In genomic region chr18:9417081-9417841, GRCh38 we compare ENCODE assay signal across 9 cellular contexts. TPM values are rescaled to one million over a fixed set of nuclear protein-coding genes. Genes with fewer than 3 reads are reported as not detected.
DNase-seq lines count a peak whose midpoint lies in the region; ATAC-seq and TF ChIP-seq lines count a peak whose summit lies in the region.
"Had no signal": no experiment of that assay in that cellular context is flagged by ENCODE, and none has a peak within 500 bp of the region (broad histone marks: within the 10 kb centered on the region; RNA-seq: fewer than 3 reads in every experiment).

No MANE protein-coding gene starts in this region.

- CTCF ChIA-PET in activated naive CD4-positive, alpha-beta T cell treated with anti-CD3 and anti-CD28 coated beads, Interleukin-2, amount 10 ng/mL, durations not matched to agents 7 days and 5 days (lab: Charles Lee) = interaction anchor here (0.7 kb wide), 1 partner anchor 979 kb away, joined by 3 read pairs; no protein-coding TSS in a partner anchor

- H3K36me3 Mint-ChIP-seq in activated naive CD4-positive, alpha-beta T cell treated with anti-CD3 and anti-CD28 coated beads, Interleukin-2, amount 10 ng/mL, durations not matched to agents 7 days and 5 days = no peaks in the 10 kb centered on the region
- H3K36me3 Mint-ChIP-seq: IgD-negative memory B cell had no signal

- no peaks in the 10 kb centered on the region for H3K27me3 ChIP-seq in breast epithelium
- no peaks in the 10 kb centered on the region for H3K27me3 ChIP-seq in tibial artery

- ATAC-seq in HG03025 (IDR thresholded peaks at IDR 0.05; ENCODE audit: low FRiP score, unreplicated experiment) = no peak
- ATAC-seq: activated CD8-positive, alpha-beta T cell treated with anti-CD3 and anti-CD28 coated beads for 36 hours had no signal

- H3K9me3 Mint-ChIP-seq in activated naive CD4-positive, alpha-beta T cell treated with anti-CD3 and anti-CD28 coated beads, Interleukin-2, amount 10 ng/mL, durations not matched to agents 7 days and 5 days = no peaks in the 10 kb centered on the region
- H3K9me3 Mint-ChIP-seq: activated CD8-positive, alpha-beta T cell treated with anti-CD3 and anti-CD28 coated beads for 36 hours; IgD-negative memory B cell had no signal

- H3K4me3 Mint-ChIP-seq in activated naive CD4-positive, alpha-beta T cell treated with anti-CD3 and anti-CD28 coated beads, Interleukin-2, amount 10 ng/mL, durations not matched to agents 7 days and 5 days = no peak overlapping the region
- H3K4me3 Mint-ChIP-seq: activated CD8-positive, alpha-beta T cell treated with anti-CD3 and anti-CD28 coated beads for 36 hours had no signal

- intact Hi-C loops in breast epithelium (cut with DNase I; ENCODE audit: low total_unique reads) = no loop called here
- intact Hi-C loops in tibial artery (cut with DNase I; ENCODE audit: low total_unique reads) = no loop called here

- H3K4me3 ChIP-seq in breast epithelium (peak overlapping the region in 2 of 3 donors; percentile 24 to 44), tibial artery (peak overlapping the region; percentile 23 to 27)

- H3K27ac ChIP-seq in breast epithelium (peak overlapping the region; percentile 12 to 70), tibial artery (peak overlapping the region; percentile 31 to 47)

- H3K9me3 ChIP-seq in breast epithelium = no peaks in the 10 kb centered on the region
- no peaks in the 10 kb centered on the region for H3K9me3 ChIP-seq in tibial artery

- no peaks in the 10 kb centered on the region for H3K4me1 Mint-ChIP-seq in activated naive CD4-positive, alpha-beta T cell treated with anti-CD3 and anti-CD28 coated beads, Interleukin-2, amount 10 ng/mL, durations not matched to agents 7 days and 5 days
- H3K4me1 Mint-ChIP-seq: IgD-negative memory B cell had no signal

- H3K36me3 ChIP-seq in breast epithelium (no peaks in the 10 kb centered on the region), tibial artery (no peaks in the 10 kb centered on the region)

- DNase-seq in NCI-H128 (lab: John Stamatoyannopoulos, UW; ENCODE audit: unreplicated experiment) (peak; percentile 22), breast epithelium (ENCODE audit: low spot score in 2 of 2) (no peak), left kidney (ENCODE audit: low read depth, low spot score) (peak; percentile 83), tibial artery (no peak)
- DNase-seq in activated CD4-positive, alpha-beta T cell treated with anti-CD3 and anti-CD28 coated beads, Interleukin-2, amount 50 U/mL, for 4 hours = no peak
- no peak for DNase-seq in activated naive CD4-positive, alpha-beta T cell treated with anti-CD3 and anti-CD28 coated beads, Interleukin-2, amount 10 ng/mL, durations not matched to agents 7 days and 5 days
- DNase-seq: activated CD8-positive, alpha-beta T cell treated with anti-CD3 and anti-CD28 coated beads for 36 hours had no signal

- no peak for TF ChIP-seq POLR2A in breast epithelium (IDR thresholded peaks at IDR 0.05)

- peaks cover 0 to 4% of the 10 kb centered on the region in 2 donors for H3K4me1 ChIP-seq in breast epithelium
- peaks cover 0 to 24% (median 9%) of the 10 kb centered on the region in 4 donors for H3K4me1 ChIP-seq in tibial artery

- no peak overlapping the region for H3K27ac Mint-ChIP-seq in activated naive CD4-positive, alpha-beta T cell treated with anti-CD3 and anti-CD28 coated beads, Interleukin-2, amount 10 ng/mL, durations not matched to agents 7 days and 5 days
- H3K27ac Mint-ChIP-seq: activated CD8-positive, alpha-beta T cell treated with anti-CD3 and anti-CD28 coated beads for 36 hours had no signal

- TF ChIP-seq CTCF in breast epithelium (IDR thresholded peaks at IDR 0.05) (no peak), tibial artery (IDR thresholded peaks at IDR 0.05) (no peak)

- H3K27me3 Mint-ChIP-seq in activated naive CD4-positive, alpha-beta T cell treated with anti-CD3 and anti-CD28 coated beads, Interleukin-2, amount 10 ng/mL, durations not matched to agents 7 days and 5 days = no peaks in the 10 kb centered on the region
- H3K27me3 Mint-ChIP-seq: activated CD8-positive, alpha-beta T cell treated with anti-CD3 and anti-CD28 coated beads for 36 hours; IgD-negative memory B cell had no signal

RNA-seq across cellular contexts. Expression of gene RALBP1, which starts 58.1 kb away (rescaled TPM):
- total RNA-seq in breast epithelium = 10 to 100 TPM; 67.2 to 91.2 (median 82.2) TPM

Comparison
In these comparisons a context has a peak if more than half of its experiments do, and no peak if none do; other contexts are left out.
1. DNase-seq: peak in NCI-H128 (single experiment) and left kidney (single experiment); none in breast epithelium (0 of 2), tibial artery (0 of 2), activated CD4-positive, alpha-beta T cell treated with anti-CD3 and anti-CD28 coated beads, Interleukin-2, amount 50 U/mL, for 4 hours (0 of 2) and activated naive CD4-positive, alpha-beta T cell treated with anti-CD3 and anti-CD28 coated beads, Interleukin-2, amount 10 ng/mL, durations not matched to agents 7 days and 5 days (single experiment).